Comparison of ENCODE assay signal across 8 cellular contexts in genomic region chr20:50635676-50636600, GRCh38. TPM values are rescaled to one million over a fixed set of nuclear protein-coding genes. Genes with fewer than 3 reads are reported as not detected.
DNase-seq lines count a peak whose midpoint lies in the region; ATAC-seq lines count a peak whose summit lies in the region.

No MANE protein-coding gene starts in this region.

- H3K4me3 ChIP-seq in Jurkat, Clone E6-1 (ENCODE audit: low read length) = no peak overlapping the region

- DNase-seq in DMS53 (lab: John Stamatoyannopoulos, UW) (peak; percentile 90), SHP77 treated with DMSO at 0.1 percent for 48 hours (lab: John Stamatoyannopoulos, UW) (peak; percentile 19), Right ventricle myocardium inferior (ENCODE audit: missing footprints) (peak; percentile 76), renal cortical epithelial cell (ENCODE audit: low read depth) (peak; percentile 43)
- peak; percentile 46 for DNase-seq in Jurkat, Clone E6-1 (ENCODE audit: low read depth, low spot score)
- peak; percentile 80 for DNase-seq in activated effector memory CD4-positive, alpha-beta T cell treated with anti-CD3 and anti-CD28 coated beads, Interleukin-2, amount 50 U/mL, for 16 hours

- ATAC-seq in Right ventricle myocardium inferior (peak; percentile 73), GM19324 (IDR thresholded peaks at IDR 0.05; ENCODE audit: low FRiP score, unreplicated experiment) (no peak), GM18870 (IDR thresholded peaks at IDR 0.05; ENCODE audit: unreplicated experiment) (no peak)

- intact Hi-C loops in Right ventricle myocardium inferior (cut with DNase I) = loop anchor here (10.0 kb wide), 1 partner anchor 59 kb away; the partner anchor contains the start of gene RIPOR3

RNA-seq across cellular contexts. Expression of gene RIPOR3, which starts 55.4 kb away (rescaled TPM):
- polyA plus RNA-seq in Jurkat, Clone E6-1 (2012; ENCODE audit: insufficient read depth, insufficient read length) = not detected
- 8.3 TPM for total RNA-seq in Right ventricle myocardium inferior
- total RNA-seq in renal cortical epithelial cell = 0.35 and 0.65 TPM in 2 replicates

Comparison
In these comparisons a context has a peak if more than half of its experiments do, and no peak if none do; other contexts are left out.
1. DNase-seq: peak in every context shown above with its lines; median percentile 90 in DMS53; 80 in activated effector memory CD4-positive, alpha-beta T cell treated with anti-CD3 and anti-CD28 coated beads, Interleukin-2, amount 50 U/mL, for 16 hours; 76 in Right ventricle myocardium inferior; 46 in Jurkat, Clone E6-1; 43 in renal cortical epithelial cell; 19 in SHP77 treated with DMSO at 0.1 percent for 48 hours.